In genomic region chr2:219308142-219309093, GRCh38 we compare ENCODE assay signal across 1 cellular context.
A peak's percentile ranks its signal among the peaks of the same experiment; 100 is the strongest.
TF ChIP-seq lines count a peak whose summit lies in the region.

No MANE protein-coding gene starts in this region.

TF ChIP-seq in HepG2, 621 proteins besides CTCF, POLR2A, EP300 and RAD21 (continued from another document and continues in another):
- TF ChIP-seq SPEN (CRISPR knock-in tag; IDR thresholded peaks at IDR 0.05; ENCODE audit: low read depth): 0 out of 2 replicates have a peak, but pooled peaks have one; percentile 49
- peak; percentile 93 for TF ChIP-seq ZNF431 (CRISPR knock-in tag; IDR thresholded peaks at IDR 0.05; ENCODE audit: borderline replicate concordance, low read depth)
- no peak; the same call in 1 of the 2 replicates for TF ChIP-seq ZBTB1 (CRISPR knock-in tag; IDR thresholded peaks at IDR 0.05; ENCODE audit: borderline replicate concordance)
- 0 out of 2 replicates have a peak, but pooled peaks have one; percentile 44 for TF ChIP-seq NR2C2 (CRISPR knock-in tag; IDR thresholded peaks at IDR 0.05; ENCODE audit: borderline replicate concordance)
- no peak for TF ChIP-seq PTBP1 (IDR thresholded peaks at IDR 0.05; ENCODE audit: low read depth, low read length, poor library complexity, severe bottlenecking)
- peak; percentile 76 for TF ChIP-seq THAP11 (CRISPR knock-in tag; IDR thresholded peaks at IDR 0.05)
- peak in 1 of 2 experiments; percentile 75; a peak in 2 of 4 replicates for TF ChIP-seq ATF4 (CRISPR knock-in tag; IDR thresholded peaks at IDR 0.05)
- TF ChIP-seq EED (CRISPR knock-in tag; IDR thresholded peaks at IDR 0.05): peak; percentile 77
- peak; percentile 80; the same call in 1 of the 2 replicates for TF ChIP-seq TP53 (CRISPR knock-in tag; conservative IDR thresholded peaks at IDR 0.05)
- TF ChIP-seq NFIB (CRISPR knock-in tag; IDR thresholded peaks at IDR 0.05; ENCODE audit: borderline replicate concordance): no peak
- TF ChIP-seq ZNF232 (CRISPR knock-in tag; IDR thresholded peaks at IDR 0.05; ENCODE audit: borderline replicate concordance): peak; percentile 99
- no peak for TF ChIP-seq DMAP1 (CRISPR knock-in tag; IDR thresholded peaks at IDR 0.05)
- TF ChIP-seq PRPF4 (IDR thresholded peaks at IDR 0.05; ENCODE audit: low read depth, low read length, poor library complexity, severe bottlenecking): no peak
- TF ChIP-seq TIGD3 (CRISPR knock-in tag; IDR thresholded peaks at IDR 0.05; ENCODE audit: borderline replicate concordance): peak; percentile 37; the same call in 1 of the 2 replicates
- TF ChIP-seq JARID2 (CRISPR knock-in tag; IDR thresholded peaks at IDR 0.05; ENCODE audit: insufficient replicate concordance): peak; percentile 97
- TF ChIP-seq POLR2G (IDR thresholded peaks at IDR 0.05; ENCODE audit: low read depth, low read length): no peak
- peak; percentile 62; the same call in 1 of the 2 replicates for TF ChIP-seq ZBTB21 (CRISPR knock-in tag; IDR thresholded peaks at IDR 0.05)
- peak; percentile 97 for TF ChIP-seq ZBTB25 (CRISPR knock-in tag; IDR thresholded peaks at IDR 0.05)
- peak; percentile 95 for TF ChIP-seq ZBTB26 (CRISPR knock-in tag; IDR thresholded peaks at IDR 0.05; ENCODE audit: borderline replicate concordance)
- no peak for TF ChIP-seq ZBTB46 (CRISPR knock-in tag; IDR thresholded peaks at IDR 0.05; ENCODE audit: borderline replicate concordance)
- TF ChIP-seq SP5 (CRISPR knock-in tag; IDR thresholded peaks at IDR 0.05; ENCODE audit: borderline replicate concordance, low read depth): no peak; the same call in 1 of the 2 replicates
- peak; percentile 99 for TF ChIP-seq KLF6 (CRISPR knock-in tag; IDR thresholded peaks at IDR 0.05)
- peak; percentile 78 for TF ChIP-seq ZBTB38 (CRISPR knock-in tag; IDR thresholded peaks at IDR 0.05)
- TF ChIP-seq NR0B2 (CRISPR knock-in tag; IDR thresholded peaks at IDR 0.05): peak; percentile 90
- TF ChIP-seq ZFP90 (CRISPR knock-in tag; IDR thresholded peaks at IDR 0.05; ENCODE audit: borderline replicate concordance): peak; percentile 96
- TF ChIP-seq ZBTB10 (CRISPR knock-in tag; IDR thresholded peaks at IDR 0.05; ENCODE audit: borderline replicate concordance): peak; percentile 94
- peak; percentile 52; the same call in 1 of the 2 replicates for TF ChIP-seq ZNF547 (CRISPR knock-in tag; IDR thresholded peaks at IDR 0.05)
- TF ChIP-seq ZC3H13 (CRISPR knock-in tag; IDR thresholded peaks at IDR 0.05): peak; percentile 90
- TF ChIP-seq ZNF354B (CRISPR knock-in tag; IDR thresholded peaks at IDR 0.05): no peak
- peak; percentile 94 for TF ChIP-seq ZNF607 (CRISPR knock-in tag; IDR thresholded peaks at IDR 0.05; ENCODE audit: borderline replicate concordance)
- 0 out of 2 replicates have a peak, but pooled peaks have one; percentile 41 for TF ChIP-seq DNMT1 (CRISPR knock-in tag; IDR thresholded peaks at IDR 0.05)
- peak; percentile 78; the same call in 1 of the 2 replicates for TF ChIP-seq MYC (CRISPR knock-in tag; IDR thresholded peaks at IDR 0.05; ENCODE audit: borderline replicate concordance)
- no peak for TF ChIP-seq CREB1 (IDR thresholded peaks at IDR 0.05)
- TF ChIP-seq CREB1 (CRISPR knock-in tag; IDR thresholded peaks at IDR 0.05): no peak
- peak; percentile 72; the same call in 1 of the 2 replicates for TF ChIP-seq ZGPAT (CRISPR knock-in tag; IDR thresholded peaks at IDR 0.05)
- TF ChIP-seq BRF2 (CRISPR knock-in tag; IDR thresholded peaks at IDR 0.05): no peak
- TF ChIP-seq ZNF609 (CRISPR knock-in tag; IDR thresholded peaks at IDR 0.05; ENCODE audit: borderline replicate concordance): peak; percentile 28; the same call in 1 of the 2 replicates
- TF ChIP-seq CCDC6 (CRISPR knock-in tag; IDR thresholded peaks at IDR 0.05): peak; percentile 85; the same call in 1 of the 2 replicates
- no peak for TF ChIP-seq RFX1 (IDR thresholded peaks at IDR 0.05)
- no peak for TF ChIP-seq ZNF207 (IDR thresholded peaks at IDR 0.05; ENCODE audit: borderline replicate concordance)
- TF ChIP-seq ZNF740 (CRISPR knock-in tag; IDR thresholded peaks at IDR 0.05): peak; percentile 65; the same call in 1 of the 2 replicates
- peak; percentile 47; the same call in 1 of the 2 replicates for TF ChIP-seq ZC3H4 (CRISPR knock-in tag; IDR thresholded peaks at IDR 0.05; ENCODE audit: borderline replicate concordance)
- no peak for TF ChIP-seq SSRP1 (CRISPR knock-in tag; IDR thresholded peaks at IDR 0.05)
- 0 out of 2 replicates have a peak, but pooled peaks have one; percentile 65 for TF ChIP-seq SAFB2 (CRISPR knock-in tag; IDR thresholded peaks at IDR 0.05; ENCODE audit: borderline replicate concordance, low read depth)
- peak; percentile 93; the same call in 1 of the 2 replicates for TF ChIP-seq ZNF564 (CRISPR knock-in tag; IDR thresholded peaks at IDR 0.05)
- peak; percentile 83 for TF ChIP-seq FOXO1 (CRISPR knock-in tag; IDR thresholded peaks at IDR 0.05)
- TF ChIP-seq ZNF562 (CRISPR knock-in tag; IDR thresholded peaks at IDR 0.05; ENCODE audit: borderline replicate concordance): no peak
